In the genomic region with DNA sequence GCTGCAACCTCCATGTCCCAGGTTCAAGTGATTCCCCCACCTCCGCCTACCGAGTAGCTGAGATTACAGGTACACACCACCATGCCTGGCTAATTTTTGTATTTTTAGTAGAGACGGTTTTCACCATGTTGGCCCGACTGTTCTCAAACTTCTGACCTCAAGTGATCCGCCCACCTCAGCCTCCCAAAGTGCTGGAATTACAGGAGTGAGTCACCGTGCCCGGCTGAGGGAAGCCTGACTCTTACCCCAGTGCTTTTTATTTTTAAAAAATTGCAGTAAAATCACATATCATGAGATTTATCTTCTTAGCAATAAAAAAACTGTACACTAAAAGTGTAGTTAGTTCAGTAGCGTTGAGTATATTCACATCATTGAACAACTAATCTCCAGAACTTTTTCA, we compare ENCODE assay signal across 18 cellular contexts.
"Had no signal": no experiment of that assay in that cellular context is flagged by ENCODE, and none has a peak within 500 bp of the region (broad histone marks: within the 10 kb centered on the region; RNA-seq: fewer than 3 reads in every experiment).

No MANE protein-coding gene starts in this region.

- DNase-seq: activated CD4-positive, alpha-beta T cell treated with anti-CD3 and anti-CD28 coated beads, Interleukin-2, amount 50 U/mL, for 48 hours; activated CD4-positive, CD25-positive, alpha-beta regulatory T cell treated with anti-CD3 and anti-CD28 coated beads, Interleukin-2, amount 50 U/mL, for 72 hours; activated CD8-positive, alpha-beta memory T cell treated with anti-CD3 and anti-CD28 coated beads, Interleukin-2, amount 10 ng/mL, durations not matched to agents 7 days and 5 days; activated naive CD4-positive, alpha-beta T cell treated with anti-CD3 and anti-CD28 coated beads, Interleukin-2, amount 50 U/mL, for 16 hours; activated T-cell treated with anti-CD3 and anti-CD28 coated beads, Interleukin-2, amount 50 U/mL, for 1 hour; adrenal gland; body of pancreas; effector memory CD4-positive, alpha-beta T cell; hippocampal formation; left ventricle myocardium inferior; mucosa of descending colon; naive thymus-derived CD4-positive, alpha-beta T cell; pancreas; T-helper 9 cell; tibial artery had no signal

- H3K36me3 ChIP-seq: adrenal gland, left ventricle myocardium inferior, pancreas, tibial artery, uterus had no signal

- H3K4me3 ChIP-seq: adrenal gland, body of pancreas, left ventricle myocardium inferior, mucosa of descending colon, pancreas, tibial artery, uterus had no signal

- H3K4me1 ChIP-seq: body of pancreas, left ventricle myocardium inferior, pancreas had no signal

- H3K4me1 Mint-ChIP-seq: activated CD8-positive, alpha-beta memory T cell treated with anti-CD3 and anti-CD28 coated beads, Interleukin-2, amount 10 ng/mL, durations not matched to agents 7 days and 5 days; naive thymus-derived CD4-positive, alpha-beta T cell; stimulated activated effector memory CD8-positive, alpha-beta T cell treated with anti-CD3 and anti-CD28 coated beads, Interleukin-12 subunit alpha, Interleukin-12 subunit beta, amount 100 ng/mL, for 72 hours had no signal

- H3K27ac Mint-ChIP-seq: activated CD8-positive, alpha-beta memory T cell treated with anti-CD3 and anti-CD28 coated beads, Interleukin-2, amount 10 ng/mL, durations not matched to agents 7 days and 5 days; dendritic cell treated with granulocyte-macrophage colony-stimulating factor and Interleukin-4, amounts not matched to agents 40 ng/mL and 50 ng/mL, for 4 days; naive thymus-derived CD4-positive, alpha-beta T cell; stimulated activated effector memory CD8-positive, alpha-beta T cell treated with anti-CD3 and anti-CD28 coated beads, Interleukin-12 subunit alpha, Interleukin-12 subunit beta, amount 100 ng/mL, for 72 hours had no signal

- H3K27me3 Mint-ChIP-seq: activated CD8-positive, alpha-beta memory T cell treated with anti-CD3 and anti-CD28 coated beads, Interleukin-2, amount 10 ng/mL, durations not matched to agents 7 days and 5 days; dendritic cell treated with granulocyte-macrophage colony-stimulating factor and Interleukin-4, amounts not matched to agents 40 ng/mL and 50 ng/mL, for 4 days had no signal

- H3K27ac ChIP-seq: adrenal gland, body of pancreas, left ventricle myocardium inferior, pancreas had no signal

- H3K4me3 Mint-ChIP-seq: activated CD8-positive, alpha-beta memory T cell treated with anti-CD3 and anti-CD28 coated beads, Interleukin-2, amount 10 ng/mL, durations not matched to agents 7 days and 5 days; dendritic cell treated with granulocyte-macrophage colony-stimulating factor and Interleukin-4, amounts not matched to agents 40 ng/mL and 50 ng/mL, for 4 days; naive thymus-derived CD4-positive, alpha-beta T cell; stimulated activated effector memory CD8-positive, alpha-beta T cell treated with anti-CD3 and anti-CD28 coated beads, Interleukin-12 subunit alpha, Interleukin-12 subunit beta, amount 100 ng/mL, for 72 hours had no signal

- ATAC-seq: activated CD8-positive, alpha-beta memory T cell treated with anti-CD3 and anti-CD28 coated beads, Interleukin-2, amount 10 ng/mL, durations not matched to agents 7 days and 5 days; body of pancreas; mucosa of descending colon; naive thymus-derived CD4-positive, alpha-beta T cell; pancreas; stimulated activated effector memory CD8-positive, alpha-beta T cell treated with anti-CD3 and anti-CD28 coated beads, Interleukin-12 subunit alpha, Interleukin-12 subunit beta, amount 100 ng/mL, for 72 hours had no signal

- H3K36me3 Mint-ChIP-seq: activated CD8-positive, alpha-beta memory T cell treated with anti-CD3 and anti-CD28 coated beads, Interleukin-2, amount 10 ng/mL, durations not matched to agents 7 days and 5 days; naive thymus-derived CD4-positive, alpha-beta T cell; stimulated activated effector memory CD8-positive, alpha-beta T cell treated with anti-CD3 and anti-CD28 coated beads, Interleukin-12 subunit alpha, Interleukin-12 subunit beta, amount 100 ng/mL, for 72 hours had no signal

- H3K27me3 ChIP-seq: adrenal gland, body of pancreas, pancreas, tibial artery, uterus had no signal

- H3K9me3 ChIP-seq: adrenal gland, body of pancreas, left ventricle myocardium inferior, mucosa of descending colon, pancreas, tibial artery, uterus had no signal

- H3K9me3 Mint-ChIP-seq: dendritic cell treated with granulocyte-macrophage colony-stimulating factor and Interleukin-4, amounts not matched to agents 40 ng/mL and 50 ng/mL, for 4 days; stimulated activated effector memory CD8-positive, alpha-beta T cell treated with anti-CD3 and anti-CD28 coated beads, Interleukin-12 subunit alpha, Interleukin-12 subunit beta, amount 100 ng/mL, for 72 hours had no signal
